Comparison of ENCODE assay signal across 8 cellular contexts in genomic region chr19:18571564-18572344, GRCh38. TPM values are rescaled to one million over a fixed set of nuclear protein-coding genes. Genes with fewer than 3 reads are reported as not detected.
DNase-seq lines count a peak whose midpoint lies in the region; ATAC-seq and TF ChIP-seq lines count a peak whose summit lies in the region.

UBA52 (plus strand) TSS chr19:18571857; CDS start chr19:18573301, 1,444 bp downstream.

- no peak for TF ChIP-seq CTCF in Panc1 (IDR thresholded peaks at IDR 0.05)

- H3K27me3 Mint-ChIP-seq in activated T-cell treated with anti-CD3 and anti-CD28 coated beads, Interleukin-2, amount 50 U/mL, for 4 hours (ENCODE audit: low read depth): no peaks in the 10 kb centered on the region

- DNase-seq in DMS53 (lab: John Stamatoyannopoulos, UW): peak; percentile 99
- peak; percentile 98 for DNase-seq in KG1 (lab: John Stamatoyannopoulos, UW)
- peak; percentile 76 for DNase-seq in Panc1 (ENCODE audit: low read depth, low spot score)
- DNase-seq in activated T-cell treated with anti-CD3 and anti-CD28 coated beads, Interleukin-2, amount 50 U/mL, for 4 hours: peak; percentile 99
- DNase-seq in erythroblast (lab: John Stamatoyannopoulos, UW): peak; percentile 100
- DNase-seq in stimulated activated CD8-positive, alpha-beta memory T cell treated with anti-CD3 and anti-CD28 coated beads, Interleukin-7, amount 100 ng/mL, for 4 hours (ENCODE audit: low read depth in 2 of 2): peak; percentile 97 to 99

- peak; percentile 91 for TF ChIP-seq POLR2A in erythroblast (IDR thresholded peaks at IDR 0.05; ENCODE audit: low read length)

- H3K27me3 ChIP-seq in Panc1 (ENCODE audit: control insufficient read depth, insufficient read depth, low read length) (no peaks in the 10 kb centered on the region), muscle layer of duodenum (ENCODE audit: low read depth, low read length) (no peaks in the 10 kb centered on the region)

- peaks cover 25% of the 10 kb centered on the region for H3K4me1 Mint-ChIP-seq in activated T-cell treated with anti-CD3 and anti-CD28 coated beads, Interleukin-2, amount 50 U/mL, for 4 hours (ENCODE audit: low read depth)

- peak within 1 kb of the TSS; percentile 98 for H3K4me3 Mint-ChIP-seq in activated T-cell treated with anti-CD3 and anti-CD28 coated beads, Interleukin-2, amount 50 U/mL, for 4 hours

- no peaks in the 10 kb centered on the region for H3K9me3 ChIP-seq in Panc1 (ENCODE audit: control insufficient read depth, insufficient read depth, low read depth, low read length)
- no peaks in the 10 kb centered on the region for H3K9me3 ChIP-seq in muscle layer of duodenum (ENCODE audit: control insufficient read depth in 1 of 2, low read length in 2 of 2)

- BruUV-seq in Panc1 (replicated peaks; lab: Mats Ljungman, UMichigan): no TSS peak

- H3K36me3 ChIP-seq in Panc1 (ENCODE audit: control insufficient read depth, insufficient read depth, low read length) (no peaks in the 10 kb centered on the region; the same call in 1 of the 2 replicates), muscle layer of duodenum (ENCODE audit: control insufficient read depth in 1 of 2, insufficient read depth in 2 of 2, low read length in 2 of 2) (peaks cover 34 to 61% of the 10 kb centered on the region in 2 donors)

- H3K4me3 ChIP-seq in Panc1 (ENCODE audit: low read depth in 2 of 2, low read length in 2 of 2) (peak within 1 kb of the TSS; percentile 86 to 97), muscle layer of duodenum (ENCODE audit: low read depth in 1 of 2, low read length in 2 of 2) (peak within 1 kb of the TSS; percentile 92 to 94)

- no peaks in the 10 kb centered on the region for H3K9me3 Mint-ChIP-seq in activated T-cell treated with anti-CD3 and anti-CD28 coated beads, Interleukin-2, amount 50 U/mL, for 4 hours

- peak within 1 kb of the TSS; percentile 91 for H3K27ac ChIP-seq in Panc1 (ENCODE audit: low read length)
- peak within 1 kb of the TSS; percentile 91 for H3K27ac ChIP-seq in muscle layer of duodenum (ENCODE audit: low read length)

- CTCF ChIA-PET in Panc1 (lab: Charles Lee): no interaction called here

- peak; percentile 68 for ATAC-seq in GM21717 (IDR thresholded peaks at IDR 0.05; ENCODE audit: unreplicated experiment)
- ATAC-seq in Panc1: peak; percentile 97
- ATAC-seq in activated T-cell treated with anti-CD3 and anti-CD28 coated beads, Interleukin-2, amount 50 U/mL, for 4 hours: peak; percentile 93 to 95

- H3K36me3 Mint-ChIP-seq in activated T-cell treated with anti-CD3 and anti-CD28 coated beads, Interleukin-2, amount 50 U/mL, for 4 hours (ENCODE audit: insufficient read depth): peaks cover 44% of the 10 kb centered on the region

- in situ Hi-C loops in Panc1 (cut with HindIII; ENCODE audit: low pct_unique_long_range_greater_than_20kb, low sequenced_read_pairs): no loop called here

- H3K4me1 ChIP-seq in Panc1 (ENCODE audit: control insufficient read depth, insufficient read depth, low read length) (peaks cover 7% of the 10 kb centered on the region), muscle layer of duodenum (ENCODE audit: control insufficient read depth in 1 of 2, insufficient read depth in 2 of 2, low read length in 2 of 2) (peaks cover 10 to 15% of the 10 kb centered on the region in 2 donors)

- intact Hi-C loops in Panc1 (cut with micrococcal nuclease; ENCODE audit: unreplicated experiment): no loop called here

- POLR2A ChIA-PET in Panc1 (lab: Charles Lee): interaction anchor here (0.6 kb wide), 2 partner anchors 33 to 43 kb away, joined by 3 to 18 read pairs; no protein-coding TSS in a partner anchor

RNA-seq across cellular contexts. Expression of gene UBA52, which starts in this region (rescaled TPM):
- total RNA-seq in Panc1 (2021; ENCODE audit: unreplicated experiment): 907 TPM
- polyA plus RNA-seq in Panc1 (2012; ENCODE audit: insufficient read length): 1,116 TPM
- total RNA-seq in activated T-cell treated with anti-CD3 and anti-CD28 coated beads, Interleukin-2, amount 50 U/mL, for 4 hours: 1,000 to 10,000 TPM; 1,928 to 2,027 (median 1,945) TPM

Comparison
In these comparisons a context has a peak if more than half of its experiments do, and no peak if none do; other contexts are left out.
1. Peak in every context shown above with its lines: DNase-seq, ATAC-seq, H3K4me3 ChIP-seq and H3K27ac ChIP-seq.